1 cellular context compared by ENCODE assay signal in the genomic region with DNA sequence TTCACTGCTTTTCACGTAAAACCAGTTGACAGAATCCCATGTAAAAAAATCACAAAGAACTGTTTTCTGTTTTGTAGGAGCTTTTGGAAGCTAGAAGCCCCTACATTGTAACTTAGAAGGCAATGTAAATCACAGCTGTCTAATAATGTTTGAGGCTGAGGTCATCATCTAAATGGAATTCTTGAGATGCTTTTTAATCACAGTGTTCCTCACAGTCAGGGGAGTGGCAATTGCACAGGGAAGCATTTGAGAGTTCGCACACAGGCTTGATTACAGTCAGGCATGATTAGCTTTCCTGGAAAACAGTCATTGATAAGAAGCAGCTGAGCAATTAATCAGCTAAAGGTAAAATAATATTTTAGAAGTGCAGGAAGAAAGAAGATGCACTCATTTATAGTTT.
TF ChIP-seq lines count a peak whose summit lies in the region.

No MANE protein-coding gene starts in this region.

TF ChIP-seq in SK-N-SH, 30 proteins besides CTCF, POLR2A, EP300 and RAD21 (continued from another document):
- TF ChIP-seq REST (IDR thresholded peaks at IDR 0.05; ENCODE audit: low read depth, low read length) = no peak
- no peak for TF ChIP-seq IRF3 (IDR thresholded peaks at IDR 0.05; ENCODE audit: low read depth, low read length)
- TF ChIP-seq POLR2AphosphoS5 (IDR thresholded peaks at IDR 0.05; ENCODE audit: low read depth, low read length) = no peak
